Comparison of ENCODE assay signal across 15 cellular contexts in genomic region chr10:19921300-19922140, GRCh38.
DNase-seq lines count a peak whose midpoint lies in the region; ATAC-seq and TF ChIP-seq lines count a peak whose summit lies in the region.
"Had no signal": no experiment of that assay in that cellular context is flagged by ENCODE, and none has a peak within 500 bp of the region (broad histone marks: within the 10 kb centered on the region; RNA-seq: fewer than 3 reads in every experiment).

No MANE protein-coding gene starts in this region.

- H2BK15ac ChIP-seq in mesendoderm (replicated peaks; ENCODE audit: low read depth), result no peak overlapping the region

- H3K18ac ChIP-seq in mesendoderm (ENCODE audit: low read length), result no peak overlapping the region

- H3K79me2 ChIP-seq in mesendoderm (ENCODE audit: control insufficient read depth, insufficient read depth, low read length), result peaks cover 4% of the 10 kb centered on the region

- no peak overlapping the region for H2BK120ac ChIP-seq in mesendoderm (ENCODE audit: low read depth, low read length)

- H3K27me3 Mint-ChIP-seq in activated CD8-positive, alpha-beta memory T cell treated with anti-CD3 and anti-CD28 coated beads, Interleukin-2, amount 10 ng/mL, durations not matched to agents 7 days and 5 days, result no peaks in the 10 kb centered on the region

- H3K36me3 Mint-ChIP-seq in activated CD8-positive, alpha-beta memory T cell treated with anti-CD3 and anti-CD28 coated beads, Interleukin-2, amount 10 ng/mL, durations not matched to agents 7 days and 5 days, result no peaks in the 10 kb centered on the region

- H3K4me1 ChIP-seq in body of pancreas (peaks cover 3% of the 10 kb centered on the region), foreskin keratinocyte (peaks cover 36% of the 10 kb centered on the region), psoas muscle (peaks cover 19% of the 10 kb centered on the region), mesendoderm (ENCODE audit: control insufficient read depth, low read depth, low read length) (peaks cover 10% of the 10 kb centered on the region)
- H3K4me1 ChIP-seq: A549 had no signal

- H3K4me3 ChIP-seq in body of pancreas (no peak overlapping the region), psoas muscle (no peak overlapping the region), mesendoderm (ENCODE audit: low read length) (no peak overlapping the region)
- H3K4me3 ChIP-seq: A549 had no signal

- ATAC-seq in body of pancreas (peak; percentile 42), foreskin keratinocyte (peak; percentile 58), psoas muscle (peak in 3 of 4 donors; percentile 39 to 62 (median 54))
- ATAC-seq in activated CD8-positive, alpha-beta memory T cell treated with anti-CD3 and anti-CD28 coated beads, Interleukin-2, amount 10 ng/mL, durations not matched to agents 7 days and 5 days, result no peak
- ATAC-seq: A549, HepG2 had no signal

- intact Hi-C loops in body of pancreas (cut with DNase I), result no loop called here
- intact Hi-C loops in psoas muscle (cut with DNase I), result no loop called here

- TF ChIP-seq CTCF in body of pancreas (IDR thresholded peaks at IDR 0.05), result no peak
- no peak for TF ChIP-seq CTCF in foreskin keratinocyte (conservative IDR thresholded peaks at IDR 0.05)
- no peak for TF ChIP-seq CTCF in psoas muscle (IDR thresholded peaks at IDR 0.05)

- H4K8ac ChIP-seq in mesendoderm (ENCODE audit: low read depth, low read length), result no peak overlapping the region

- H3K9me3 Mint-ChIP-seq in activated CD8-positive, alpha-beta memory T cell treated with anti-CD3 and anti-CD28 coated beads, Interleukin-2, amount 10 ng/mL, durations not matched to agents 7 days and 5 days (ENCODE audit: low read depth), result peaks cover 3% of the 10 kb centered on the region

- peak overlapping the region in 2 of 4 donors; percentile 28 to 29 for H3K27ac ChIP-seq in body of pancreas
- peak overlapping the region; percentile 59 for H3K27ac ChIP-seq in foreskin keratinocyte
- peak overlapping the region; percentile 63 for H3K27ac ChIP-seq in psoas muscle
- H3K27ac ChIP-seq in mesendoderm (ENCODE audit: low read depth, low read length), result no peak overlapping the region
- H3K27ac ChIP-seq: A549 had no signal

- H3K9ac ChIP-seq in mesendoderm (ENCODE audit: low read length), result no peak overlapping the region

- CTCF ChIA-PET in activated CD8-positive, alpha-beta memory T cell treated with anti-CD3 and anti-CD28 coated beads, Interleukin-2, amount 10 ng/mL, durations not matched to agents 7 days and 5 days (lab: Charles Lee), result no interaction called here

- no peak overlapping the region for H3K27ac Mint-ChIP-seq in activated CD8-positive, alpha-beta memory T cell treated with anti-CD3 and anti-CD28 coated beads, Interleukin-2, amount 10 ng/mL, durations not matched to agents 7 days and 5 days

- 65 to 72% methylated on average over 13 of the region's 13 CpGs for WGBS in body of pancreas, 2 donors
- WGBS in psoas muscle, 3 donors, result 51 to 76% (median 52%) methylated on average over 13 of the region's 13 CpGs
- WGBS in mesendoderm (ENCODE audit: extremely low coverage, insufficient coverage, low lambda C conversion rate), result no CpG with 5 or more reads among the region's 13 CpGs

- no peak overlapping the region for H4K5ac ChIP-seq in mesendoderm (ENCODE audit: low read length)

- H3K56ac ChIP-seq in mesendoderm (ENCODE audit: low read length), result no peak overlapping the region

- H3K4ac ChIP-seq in mesendoderm (ENCODE audit: low read depth, low read length), result no peak overlapping the region

- TF ChIP-seq POLR2A in body of pancreas (IDR thresholded peaks at IDR 0.05), result no peak

- peak; percentile 50 for DNase-seq in AG08395 (ENCODE audit: low spot score)
- DNase-seq in body of pancreas, result no peak
- DNase-seq in foreskin keratinocyte, result peak in 1 of 2 donors; percentile 48
- DNase-seq in psoas muscle, result no peak
- DNase-seq in NCI-H128 (lab: John Stamatoyannopoulos, UW; ENCODE audit: unreplicated experiment), result no peak
- DNase-seq in activated CD8-positive, alpha-beta memory T cell treated with anti-CD3 and anti-CD28 coated beads, Interleukin-2, amount 10 ng/mL, durations not matched to agents 7 days and 5 days, result no peak
- DNase-seq in SKM-1 treated with dmso at 0.1 percent for 144 hours (lab: John Stamatoyannopoulos, UW; ENCODE audit: unreplicated experiment), result no peak
- no peak for DNase-seq in mesendoderm
- DNase-seq: activated CD4-positive, alpha-beta T cell treated with anti-CD3 and anti-CD28 coated beads for 48 hours; activated naive CD4-positive, alpha-beta T cell; NCI-H2171; SHP77 treated with DMSO at 0.1 percent for 48 hours; stimulated activated naive CD4-positive, alpha-beta T cell had no signal

- no peak overlapping the region for H3K23ac ChIP-seq in mesendoderm (ENCODE audit: low read length)

- H3K36me3 ChIP-seq in body of pancreas (replicated peaks in 1 of 2; ENCODE audit: insufficient read depth in 1 of 2, low read depth in 2 of 2) (no peaks in the 10 kb centered on the region), psoas muscle (ENCODE audit: insufficient read depth in 1 of 2, low read depth in 1 of 2) (no peaks in the 10 kb centered on the region), mesendoderm (ENCODE audit: control insufficient read depth, insufficient read depth, low read length) (no peaks in the 10 kb centered on the region)

- H3K27me3 ChIP-seq in body of pancreas (no peaks in the 10 kb centered on the region), foreskin keratinocyte (no peaks in the 10 kb centered on the region), psoas muscle (ENCODE audit: insufficient read depth in 3 of 3, low read length in 2 of 3) (no peaks in the 10 kb centered on the region), mesendoderm (ENCODE audit: insufficient read depth, low read length, poor library complexity) (no peaks in the 10 kb centered on the region)

- no peak overlapping the region for H2AK5ac ChIP-seq in mesendoderm (ENCODE audit: low read length)

- H2BK5ac ChIP-seq in mesendoderm (ENCODE audit: low read length), result no peak overlapping the region

- no peak overlapping the region for H3K4me2 ChIP-seq in mesendoderm (ENCODE audit: low read length)
- H3K4me2 ChIP-seq: A549 had no signal

- H3K4me3 Mint-ChIP-seq in activated CD8-positive, alpha-beta memory T cell treated with anti-CD3 and anti-CD28 coated beads, Interleukin-2, amount 10 ng/mL, durations not matched to agents 7 days and 5 days, result no peak overlapping the region

- no peaks in the 10 kb centered on the region for H3K9me3 ChIP-seq in body of pancreas
- no peaks in the 10 kb centered on the region for H3K9me3 ChIP-seq in psoas muscle
- H3K9me3 ChIP-seq: A549 had no signal

- peaks cover 5% of the 10 kb centered on the region for H3K79me1 ChIP-seq in mesendoderm (ENCODE audit: low read length)

- no peaks in the 10 kb centered on the region for H3K4me1 Mint-ChIP-seq in activated CD8-positive, alpha-beta memory T cell treated with anti-CD3 and anti-CD28 coated beads, Interleukin-2, amount 10 ng/mL, durations not matched to agents 7 days and 5 days
